ENCODE assay signal across 9 cellular contexts in genomic region chr11:65381721-65382035, GRCh38. TPM values are rescaled to one million over a fixed set of nuclear protein-coding genes. Genes with fewer than 3 reads are reported as not detected.
A peak's percentile ranks its signal among the peaks of the same experiment; 100 is the strongest.
DNase-seq lines count a peak whose midpoint lies in the region; ATAC-seq, FAIRE-seq and TF ChIP-seq lines count a peak whose summit lies in the region.
"Had no signal": no experiment of that assay in that cellular context is flagged by ENCODE, and none has a peak within 500 bp of the region (broad histone marks: within the 10 kb centered on the region; RNA-seq: fewer than 3 reads in every experiment).

No MANE protein-coding gene starts in this region.

- H3K4me2 ChIP-seq in A549: peak overlapping the region; percentile 93

- POLR2A ChIA-PET in A549 (lab: Yijun Ruan, JAX): interaction anchor here (0.6 to 2.5 kb wide), 11 partner anchors 11 to 126 kb away, joined by 3 to 17 read pairs (median 6); partner anchors contain the start of gene NEAT1

- H3K27ac ChIP-seq in A549: peak overlapping the region; percentile 93 to 99
- peak overlapping the region; percentile 96 for H3K27ac ChIP-seq in suprapubic skin

- no peak; the same call in 1 of the 2 replicates for TF ChIP-seq POLR2A in A549 (IDR thresholded peaks at IDR 0.05; ENCODE audit: low read length)
- TF ChIP-seq POLR2A in suprapubic skin (IDR thresholded peaks at IDR 0.05): no peak

- TF ChIP-seq RAD21 in A549 (conservative IDR thresholded peaks at IDR 0.05 in 1 of 2, IDR thresholded peaks at IDR 0.05 in 1 of 2): no peak

- no peaks in the 10 kb centered on the region for H3K9me3 ChIP-seq in A549
- no peaks in the 10 kb centered on the region for H3K9me3 ChIP-seq in suprapubic skin

- FAIRE-seq in A549 (lab: Jason Lieb, UNC): no peak

- peak; percentile 19 to 40 for ATAC-seq in A549
- ATAC-seq in GM18498 (IDR thresholded peaks at IDR 0.05; ENCODE audit: unreplicated experiment): peak; percentile 5
- ATAC-seq in activated naive CD8-positive, alpha-beta T cell treated with anti-CD3 and anti-CD28 coated beads, Interleukin-2, amount 50 U/mL, for 24 hours: peak; percentile 1

- no peaks in the 10 kb centered on the region for H3K27me3 ChIP-seq in suprapubic skin

- H3K9me3 Mint-ChIP-seq in activated naive CD8-positive, alpha-beta T cell treated with anti-CD3 and anti-CD28 coated beads, Interleukin-2, amount 50 U/mL, for 24 hours: no peaks in the 10 kb centered on the region

- CTCF ChIA-PET in A549 (lab: Yijun Ruan, JAX): interaction anchor here (0.6 to 14.2 kb wide), 24 partner anchors 8 to 139 kb away, joined by 3 to 208 read pairs (median 4); partner anchors contain the start of genes CDC42EP2, MALAT1 and NEAT1

- H3K27me3 Mint-ChIP-seq in activated naive CD8-positive, alpha-beta T cell treated with anti-CD3 and anti-CD28 coated beads, Interleukin-2, amount 50 U/mL, for 24 hours: no peaks in the 10 kb centered on the region

- TF ChIP-seq CTCF in A549 (IDR thresholded peaks at IDR 0.05) (no peak), suprapubic skin (IDR thresholded peaks at IDR 0.05) (no peak)

- peaks cover 82% of the 10 kb centered on the region for H3K4me1 ChIP-seq in A549
- peaks cover 62% of the 10 kb centered on the region for H3K4me1 ChIP-seq in suprapubic skin

- DNase-seq in A549 (ENCODE audit: low read depth in 1 of 2, low spot score in 1 of 2) (peak in 1 of 2 experiments; percentile 52), kidney tubule cell (ENCODE audit: low spot score) (peak; percentile 98), suprapubic skin (ENCODE audit: low spot score in 2 of 2) (no peak), hippocampal formation (lab: John Stamatoyannopoulos, UW) (no peak), GM19238 (ENCODE audit: insufficient read length, low spot score) (no peak)
- DNase-seq in Jurkat, Clone E6-1 (ENCODE audit: low read depth, low spot score): peak; percentile 33
- no peak for DNase-seq in activated naive CD8-positive, alpha-beta T cell treated with anti-CD3 and anti-CD28 coated beads, Interleukin-2, amount 50 U/mL, for 24 hours

- H3K4me1 Mint-ChIP-seq in activated naive CD8-positive, alpha-beta T cell treated with anti-CD3 and anti-CD28 coated beads, Interleukin-2, amount 50 U/mL, for 24 hours: peaks cover 60% of the 10 kb centered on the region

- no peaks in the 10 kb centered on the region for H3K36me3 Mint-ChIP-seq in activated naive CD8-positive, alpha-beta T cell treated with anti-CD3 and anti-CD28 coated beads, Interleukin-2, amount 50 U/mL, for 24 hours (ENCODE audit: low read depth)

- H3K4me3 ChIP-seq in A549: peak overlapping the region; percentile 46
- peak overlapping the region; percentile 80 for H3K4me3 ChIP-seq in Jurkat, Clone E6-1 (ENCODE audit: low read length)
- H3K4me3 ChIP-seq in suprapubic skin: peak overlapping the region; percentile 43

- TF ChIP-seq EP300 in A549 (IDR thresholded peaks at IDR 0.05) (no peak), suprapubic skin (IDR thresholded peaks at IDR 0.05) (no peak)

- H3K4me3 Mint-ChIP-seq in activated naive CD8-positive, alpha-beta T cell treated with anti-CD3 and anti-CD28 coated beads, Interleukin-2, amount 50 U/mL, for 24 hours: peak overlapping the region; percentile 87

- no peaks in the 10 kb centered on the region for H3K36me3 ChIP-seq in suprapubic skin

- H3K27ac Mint-ChIP-seq in activated naive CD8-positive, alpha-beta T cell treated with anti-CD3 and anti-CD28 coated beads, Interleukin-2, amount 50 U/mL, for 24 hours: peak overlapping the region; percentile 98

- 2% methylated on average over 6 of the region's 6 CpGs for WGBS in A549 (ENCODE audit: missing lambda C conversion rate)
- 17% methylated on average over 3 of the region's 6 CpGs for WGBS in suprapubic skin

TF ChIP-seq in A549, 52 proteins besides CTCF, POLR2A, EP300 and RAD21:
- TF ChIP-seq HEYL (CRISPR knock-in tag; IDR thresholded peaks at IDR 0.05): no peak
- no peak for TF ChIP-seq SREBF2 (IDR thresholded peaks at IDR 0.05)
- no peak for TF ChIP-seq NR3C1 (IDR thresholded peaks at IDR 0.05)
- 0 out of 2 replicates have a peak, but pooled peaks have one; percentile 15 for TF ChIP-seq E2F6 (IDR thresholded peaks at IDR 0.05; ENCODE audit: borderline replicate concordance, low read depth)
- no peak for TF ChIP-seq TP53 (CRISPR knock-in tag; IDR thresholded peaks at IDR 0.05)
- no peak for TF ChIP-seq ZFP36 (IDR thresholded peaks at IDR 0.05; ENCODE audit: borderline replicate concordance, partially characterized antibody)
- no peak for TF ChIP-seq GATA3 (IDR thresholded peaks at IDR 0.05; ENCODE audit: borderline replicate concordance)
TF ChIP-seq in A549: peak in this region for 1.

RNA-seq across cellular contexts. Expression of gene SLC25A45, which starts 0.8 kb away (rescaled TPM):
- polyA plus RNA-seq in A549 (2011; rRNA removed) (3.1 and 4.9 TPM in 2 replicates), A549 (2017; fragmentation: RNase III; extraction: RNeasy Plus Mini Kit Qiagen cat#74134 plus additional on column Dnase treatment) (7.9 to 8.6 TPM (median 8.1 TPM) in 3 replicates)
- 3.1 and 4.9 TPM in 2 replicates for polyA plus RNA-seq in A549 (2012; cell fraction: cytosol; rRNA removed)
- 12.5 and 14.9 TPM in 2 replicates for polyA plus RNA-seq in A549 (2012; cell fraction: nucleus; rRNA removed)
- polyA minus RNA-seq in A549 (2011; rRNA and poly(A)+ RNA removed): 7.0 and 9.0 TPM in 2 replicates
- 10.5 TPM for polyA plus RNA-seq in Jurkat, Clone E6-1 (2012; ENCODE audit: insufficient read depth, insufficient read length)
- total RNA-seq in suprapubic skin: 1 to 10 TPM; 3.9 to 6.2 (median 4.7) TPM

RNA-seq across cellular contexts. Expression of gene FRMD8, which starts 4.8 kb away (rescaled TPM):
- polyA plus RNA-seq in A549 (2011; rRNA removed) (12.2 and 12.9 TPM in 2 replicates), A549 (2017; fragmentation: RNase III; extraction: RNeasy Plus Mini Kit Qiagen cat#74134 plus additional on column Dnase treatment) (16.5 to 20.0 TPM (median 17.4 TPM) in 3 replicates)
- polyA plus RNA-seq in A549 (2012; cell fraction: cytosol; rRNA removed): 30.5 and 36.6 TPM in 2 replicates
- 46.7 and 62.2 TPM in 2 replicates for polyA plus RNA-seq in A549 (2012; cell fraction: nucleus; rRNA removed)
- polyA minus RNA-seq in A549 (2011; rRNA and poly(A)+ RNA removed): 12.1 and 14.5 TPM in 2 replicates
- 13.4 TPM for polyA plus RNA-seq in Jurkat, Clone E6-1 (2012; ENCODE audit: insufficient read depth, insufficient read length)
- 100 to 1,000 TPM in 1 of 4 donors, 10 to 100 TPM in 3; 56.2 to 107 (median 81.5) TPM for total RNA-seq in suprapubic skin

RNA-seq across cellular contexts. Expression of gene TIGD3, which starts 27.1 kb away (rescaled TPM):
- polyA plus RNA-seq in A549 (2011; rRNA removed) (0.30 and 0.37 TPM in 2 replicates), A549 (2017; fragmentation: RNase III; extraction: RNeasy Plus Mini Kit Qiagen cat#74134 plus additional on column Dnase treatment) (0.54 to 0.71 TPM (median 0.66 TPM) in 3 replicates)
- 0.48 and 0.73 TPM in 2 replicates for polyA plus RNA-seq in A549 (2012; cell fraction: cytosol; rRNA removed)
- polyA plus RNA-seq in A549 (2012; cell fraction: nucleus; rRNA removed): 1.2 and 1.3 TPM in 2 replicates
- polyA minus RNA-seq in A549 (2011; rRNA and poly(A)+ RNA removed): 0.15 and 0.29 TPM in 2 replicates
- 2.2 TPM for polyA plus RNA-seq in Jurkat, Clone E6-1 (2012; ENCODE audit: insufficient read depth, insufficient read length)
- total RNA-seq in suprapubic skin: under 1 TPM in 3 of 4 donors, not detected in 1; 0.32 to 0.76 (median 0.64) TPM
- total RNA-seq: lung microvascular endothelial cell had no signal

RNA-seq across cellular contexts. Expression of gene NEAT1, which starts 40.9 kb away (rescaled TPM):
- polyA plus RNA-seq in A549 (2011; rRNA removed) (181 and 314 TPM in 2 replicates), A549 (2017; fragmentation: RNase III; extraction: RNeasy Plus Mini Kit Qiagen cat#74134 plus additional on column Dnase treatment) (1,009 to 1,407 TPM (median 1,223 TPM) in 3 replicates)
- polyA plus RNA-seq in A549 (2012; cell fraction: cytosol; rRNA removed): 137 and 155 TPM in 2 replicates
- polyA plus RNA-seq in A549 (2012; cell fraction: nucleus; rRNA removed): 406 and 691 TPM in 2 replicates
- polyA minus RNA-seq in A549 (2011; rRNA and poly(A)+ RNA removed): 160 and 161 TPM in 2 replicates
- 25.7 TPM for polyA plus RNA-seq in Jurkat, Clone E6-1 (2012; ENCODE audit: insufficient read depth, insufficient read length)
- 1,000 to 10,000 TPM in 1 of 4 donors, 100 to 1,000 TPM in 3; 336 to 2,041 (median 481) TPM for total RNA-seq in suprapubic skin

RNA-seq across cellular contexts. Expression of gene DPF2, which starts 48.0 kb away (rescaled TPM):
- 35.6 and 36.3 TPM in 2 replicates for polyA plus RNA-seq in A549 (2011; rRNA removed)
- 41.8 and 42.1 TPM in 2 replicates for polyA plus RNA-seq in A549 (2012; cell fraction: cytosol; rRNA removed)
- polyA plus RNA-seq in A549 (2012; cell fraction: nucleus; rRNA removed): 58.6 and 62.1 TPM in 2 replicates
- polyA plus RNA-seq in A549 (2017; fragmentation: RNase III; extraction: RNeasy Plus Mini Kit Qiagen cat#74134 plus additional on column Dnase treatment): 34.8 to 39.8 TPM (median 35.7 TPM) in 3 replicates
- polyA minus RNA-seq in A549 (2011; rRNA and poly(A)+ RNA removed): 45.4 and 46.9 TPM in 2 replicates
- 82.0 TPM for polyA plus RNA-seq in Jurkat, Clone E6-1 (2012; ENCODE audit: insufficient read depth, insufficient read length)
- 10 to 100 TPM; 17.8 to 35.8 (median 27.4) TPM for total RNA-seq in suprapubic skin

Comparison
In these comparisons a context has a peak if more than half of its experiments do, and no peak if none do; other contexts are left out.
1. DNase-seq: peak in Jurkat, Clone E6-1 (single experiment) and kidney tubule cell (single experiment); none in activated naive CD8-positive, alpha-beta T cell treated with anti-CD3 and anti-CD28 coated beads, Interleukin-2, amount 50 U/mL, for 24 hours (single experiment), suprapubic skin (0 of 2), hippocampal formation (0 of 2) and GM19238 (single experiment).
2. Peak in every context shown above with its lines, with median percentiles within 50 percentile points of each other: ATAC-seq and H3K4me3 ChIP-seq.